In the genomic region with DNA sequence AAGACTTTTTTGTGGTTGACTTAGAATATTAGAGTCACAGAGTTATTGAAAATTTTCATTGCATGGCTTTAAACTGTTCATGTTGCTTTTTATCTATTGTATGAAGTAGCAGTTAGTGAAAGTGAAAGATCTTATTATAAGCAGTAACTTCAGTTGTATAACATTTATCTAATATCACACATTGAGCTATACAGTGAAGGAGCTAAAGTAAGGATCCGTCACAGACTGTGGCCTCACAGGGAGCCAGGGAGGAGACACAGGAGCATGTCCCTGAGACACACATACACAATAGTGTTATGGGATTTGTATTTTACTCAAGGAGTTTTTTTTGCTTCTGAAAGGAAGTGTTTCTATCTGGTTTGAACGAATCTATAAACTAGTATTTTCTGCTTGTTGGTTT, we compare ENCODE assay signal across 14 cellular contexts. TPM values are rescaled to one million over a fixed set of nuclear protein-coding genes. Genes with fewer than 3 reads are reported as not detected.
DNase-seq lines count a peak whose midpoint lies in the region; ATAC-seq and TF ChIP-seq lines count a peak whose summit lies in the region.
"Had no signal": no experiment of that assay in that cellular context is flagged by ENCODE, and none has a peak within 500 bp of the region (broad histone marks: within the 10 kb centered on the region; RNA-seq: fewer than 3 reads in every experiment).

No MANE protein-coding gene starts in this region.

- CTCF ChIA-PET in activated CD8-positive, alpha-beta memory T cell treated with anti-CD3 and anti-CD28 coated beads, Interleukin-2, amount 10 ng/mL, durations not matched to agents 7 days and 5 days (lab: Charles Lee): interaction anchor here (1.3 to 4.2 kb wide), 7 partner anchors 9 to 135 kb away, joined by 3 to 25 read pairs (median 10); no protein-coding TSS in a partner anchor
- CTCF ChIA-PET in activated B cell treated with CpG ODN at 0.5 μM for 24 hours (lab: Charles Lee): interaction anchor here (2.6 to 5.2 kb wide), 2 partner anchors 9 to 134 kb away, joined by 13 to 32 read pairs; no protein-coding TSS in a partner anchor

- no peaks in the 10 kb centered on the region for H3K4me1 ChIP-seq in smooth muscle cell (ENCODE audit: low read depth)

- DNase-seq in activated CD8-positive, alpha-beta memory T cell treated with anti-CD3 and anti-CD28 coated beads, Interleukin-2, amount 10 ng/mL, durations not matched to agents 7 days and 5 days: no peak
- DNase-seq in activated CD8-positive, alpha-beta memory T cell treated with anti-CD3 and anti-CD28 coated beads for 24 hours: no peak
- no peak for DNase-seq in activated B cell treated with CpG ODN at 0.5 μM for 24 hours
- DNase-seq in erythroblast (lab: John Stamatoyannopoulos, UW): peak; percentile 63 to 66
- DNase-seq in smooth muscle cell (lab: John Stamatoyannopoulos, UW; ENCODE audit: unreplicated experiment): no peak
- no peak for DNase-seq in ureter (ENCODE audit: low spot score)
- no peak for DNase-seq in NK-92 (lab: John Stamatoyannopoulos, UW; ENCODE audit: unreplicated experiment)
- DNase-seq: ACHN; effector CD8-positive, alpha-beta T cell; kidney glomerular epithelial cell; NCI-H2081 had no signal

- peak overlapping the region; percentile 78 for H3K27ac ChIP-seq in smooth muscle cell (ENCODE audit: low read depth)
- H3K27ac ChIP-seq: KMS-11, SK-N-MC had no signal

- peaks cover 44% of the 10 kb centered on the region for H3K4me1 Mint-ChIP-seq in activated CD8-positive, alpha-beta memory T cell treated with anti-CD3 and anti-CD28 coated beads, Interleukin-2, amount 10 ng/mL, durations not matched to agents 7 days and 5 days
- H3K4me1 Mint-ChIP-seq in activated B cell treated with CpG ODN at 0.5 μM for 24 hours: peaks cover 49% of the 10 kb centered on the region

- H3K9ac ChIP-seq in smooth muscle cell (ENCODE audit: low read depth): no peak overlapping the region
- H3K9ac ChIP-seq: KMS-11 had no signal

- H3K36me3 Mint-ChIP-seq in activated CD8-positive, alpha-beta memory T cell treated with anti-CD3 and anti-CD28 coated beads, Interleukin-2, amount 10 ng/mL, durations not matched to agents 7 days and 5 days: peaks cover 68% of the 10 kb centered on the region
- peaks cover 46% of the 10 kb centered on the region for H3K36me3 Mint-ChIP-seq in activated B cell treated with CpG ODN at 0.5 μM for 24 hours (ENCODE audit: low read depth)

- H3K27me3 ChIP-seq in smooth muscle cell (ENCODE audit: low read depth): no peaks in the 10 kb centered on the region

- H3K27ac Mint-ChIP-seq in activated CD8-positive, alpha-beta memory T cell treated with anti-CD3 and anti-CD28 coated beads, Interleukin-2, amount 10 ng/mL, durations not matched to agents 7 days and 5 days: peak overlapping the region; percentile 89
- peak overlapping the region; percentile 77 for H3K27ac Mint-ChIP-seq in activated B cell treated with CpG ODN at 0.5 μM for 24 hours

- H3K4me2 ChIP-seq in smooth muscle cell: peak overlapping the region; percentile 70
- H3K4me2 ChIP-seq: KMS-11 had no signal

- no peak for TF ChIP-seq CTCF in activated B cell treated with CpG ODN at 0.5 μM for 24 hours (IDR thresholded peaks at IDR 0.05)
- no peak for TF ChIP-seq CTCF in smooth muscle cell (IDR thresholded peaks at IDR 0.05; ENCODE audit: borderline replicate concordance, insufficient read depth, poor library complexity, severe bottlenecking)

- POLR2A ChIA-PET in activated B cell treated with CpG ODN at 0.5 μM for 24 hours (lab: Charles Lee): interaction anchor here (0.8 to 1.6 kb wide), 5 partner anchors 34 to 262 kb away, joined by 3 to 10 read pairs (median 3); partner anchors contain the start of genes C5orf63 and LMNB1

- 41% methylated on average over 2 of the region's 2 CpGs for WGBS in smooth muscle cell (ENCODE audit: low lambda C conversion rate)

- TF ChIP-seq POLR2A in erythroblast (IDR thresholded peaks at IDR 0.05; ENCODE audit: low read length): no peak

- intact Hi-C loops in activated B cell treated with CpG ODN at 0.5 μM for 24 hours (cut with micrococcal nuclease): no loop called here

- no peaks in the 10 kb centered on the region for H3K36me3 ChIP-seq in smooth muscle cell (ENCODE audit: low read depth)

- no peaks in the 10 kb centered on the region for H3F3A ChIP-seq in smooth muscle cell (ENCODE audit: low read depth)

- H3K9me3 ChIP-seq in smooth muscle cell (replicated peaks; ENCODE audit: low read depth): no peaks in the 10 kb centered on the region

- H3K79me2 ChIP-seq in smooth muscle cell (ENCODE audit: low read depth): no peaks in the 10 kb centered on the region

- no peak overlapping the region for H3K4me3 ChIP-seq in smooth muscle cell
- H3K4me3 ChIP-seq: SK-N-MC had no signal

- no peaks in the 10 kb centered on the region for H3K27me3 Mint-ChIP-seq in activated CD8-positive, alpha-beta memory T cell treated with anti-CD3 and anti-CD28 coated beads, Interleukin-2, amount 10 ng/mL, durations not matched to agents 7 days and 5 days
- no peaks in the 10 kb centered on the region for H3K27me3 Mint-ChIP-seq in activated B cell treated with CpG ODN at 0.5 μM for 24 hours

- H2AFZ ChIP-seq in smooth muscle cell (ENCODE audit: low read depth): peak overlapping the region; percentile 40

- ATAC-seq in activated CD8-positive, alpha-beta memory T cell treated with anti-CD3 and anti-CD28 coated beads, Interleukin-2, amount 10 ng/mL, durations not matched to agents 7 days and 5 days: no peak
- no peak for ATAC-seq in activated B cell treated with CpG ODN at 0.5 μM for 24 hours (ENCODE audit: low read depth)
- no peak for ATAC-seq in GM19324 (IDR thresholded peaks at IDR 0.05; ENCODE audit: low FRiP score, unreplicated experiment)

- H4K20me1 ChIP-seq in smooth muscle cell (ENCODE audit: low read depth): no peaks in the 10 kb centered on the region

- H3K4me3 Mint-ChIP-seq in activated CD8-positive, alpha-beta memory T cell treated with anti-CD3 and anti-CD28 coated beads, Interleukin-2, amount 10 ng/mL, durations not matched to agents 7 days and 5 days: no peak overlapping the region
- peak overlapping the region; percentile 35 for H3K4me3 Mint-ChIP-seq in activated B cell treated with CpG ODN at 0.5 μM for 24 hours

- H3K9me3 Mint-ChIP-seq in activated CD8-positive, alpha-beta memory T cell treated with anti-CD3 and anti-CD28 coated beads, Interleukin-2, amount 10 ng/mL, durations not matched to agents 7 days and 5 days (ENCODE audit: low read depth): no peaks in the 10 kb centered on the region
- no peaks in the 10 kb centered on the region for H3K9me3 Mint-ChIP-seq in activated B cell treated with CpG ODN at 0.5 μM for 24 hours

RNA-seq across cellular contexts. Expression of gene LMNB1, which starts 34.0 kb away (rescaled TPM):
- 100 to 1,000 TPM; 323 to 364 TPM for total RNA-seq in activated CD8-positive, alpha-beta memory T cell treated with anti-CD3 and anti-CD28 coated beads, Interleukin-2, amount 10 ng/mL, durations not matched to agents 7 days and 5 days
- 34.7 and 35.7 TPM in 2 replicates for total RNA-seq in activated B cell treated with CpG ODN at 0.5 μM for 24 hours
- total RNA-seq in smooth muscle cell: 27.7 and 32.5 TPM in 2 replicates
- polyA plus RNA-seq in smooth muscle cell: 6.4 and 8.4 TPM in 2 replicates
- 7.3 TPM for total RNA-seq in ureter

Comparison
In these comparisons a context has a peak if more than half of its experiments do, and no peak if none do; other contexts are left out.
1. DNase-seq: peak in erythroblast (2 of 2); none in activated CD8-positive, alpha-beta memory T cell treated with anti-CD3 and anti-CD28 coated beads, Interleukin-2, amount 10 ng/mL, durations not matched to agents 7 days and 5 days (single experiment), activated CD8-positive, alpha-beta memory T cell treated with anti-CD3 and anti-CD28 coated beads for 24 hours (single experiment), activated B cell treated with CpG ODN at 0.5 μM for 24 hours (single experiment), smooth muscle cell (single experiment), ureter (single experiment) and NK-92 (single experiment).